In genomic region chr20:43055181-43055884, GRCh38 we compare ENCODE assay signal across 27 cellular contexts.
"Had no signal": no experiment of that assay in that cellular context is flagged by ENCODE, and none has a peak within 500 bp of the region (broad histone marks: within the 10 kb centered on the region; RNA-seq: fewer than 3 reads in every experiment).

No MANE protein-coding gene starts in this region.

- DNase-seq: activated CD4-positive, alpha-beta memory T cell treated with anti-CD3 and anti-CD28 coated beads, Interleukin-2, amount 10 ng/mL, durations not matched to agents 7 days and 5 days; activated CD4-positive, alpha-beta T cell treated with anti-CD3 and anti-CD28 coated beads for 1 hour; activated CD4-positive, alpha-beta T cell treated with anti-CD3 and anti-CD28 coated beads for 4 hours; activated CD4-positive, alpha-beta T cell treated with anti-CD3 and anti-CD28 coated beads, Interleukin-2, amount 10 ng/mL, durations not matched to agents 7 days and 5 days; activated CD4-positive, alpha-beta T cell treated with anti-CD3 and anti-CD28 coated beads, Interleukin-2, amount 50 U/mL, for 4 hours; activated CD8-positive, alpha-beta memory T cell treated with anti-CD3 and anti-CD28 coated beads, Interleukin-2, amount 50 U/mL, for 48 hours; activated gamma-delta T cell; activated naive CD4-positive, alpha-beta T cell treated with anti-CD3 and anti-CD28 coated beads, Interleukin-2, amount 50 U/mL, for 16 hours; activated naive CD4-positive, alpha-beta T cell treated with Interleukin-2 at 50 U/mL for 16 hours; activated T-cell treated with anti-CD3 and anti-CD28 coated beads for 4 hours; activated T-cell treated with anti-CD3 and anti-CD28 coated beads, Interleukin-2, amount 50 U/mL, for 24 hours; activated T-cell treated with anti-CD3 and anti-CD28 coated beads, Interleukin-2, amount 50 U/mL, for 72 hours; amniotic stem cell; anterior cingulate cortex; brain microvascular endothelial cell; dorsolateral prefrontal cortex; effector memory CD4-positive, alpha-beta T cell; endodermal cell; foreskin fibroblast; head of caudate nucleus; T-helper 2 cell had no signal

- H3K36me3 ChIP-seq: brain microvascular endothelial cell had no signal

- H3K27me3 ChIP-seq: brain microvascular endothelial cell had no signal

- H3K27ac ChIP-seq: brain microvascular endothelial cell, coronary artery, dorsolateral prefrontal cortex had no signal

- H3K4me3 ChIP-seq: coronary artery, dorsolateral prefrontal cortex had no signal

- FAIRE-seq: astrocyte, bronchial epithelial cell, frontal cortex had no signal

- ATAC-seq: activated T-cell treated with anti-CD3 and anti-CD28 coated beads, Interleukin-2, amount 50 U/mL, for 72 hours; esophagus mucosa; WTC11 had no signal
